12 cellular contexts compared by ENCODE assay signal in genomic region chr19:49430678-49431329, GRCh38. TPM values are rescaled to one million over a fixed set of nuclear protein-coding genes. Genes with fewer than 3 reads are reported as not detected.
DNase-seq lines count a peak whose midpoint lies in the region; ATAC-seq, FAIRE-seq and TF ChIP-seq lines count a peak whose summit lies in the region.
"Had no signal": no experiment of that assay in that cellular context is flagged by ENCODE, and none has a peak within 500 bp of the region (broad histone marks: within the 10 kb centered on the region; RNA-seq: fewer than 3 reads in every experiment).

No MANE protein-coding gene starts in this region.

- H3K4me2 ChIP-seq in H9 (ENCODE audit: insufficient read depth, insufficient read length, low read length) (no peak overlapping the region), mesenchymal stem cell (ENCODE audit: low read length, poor library complexity, severe bottlenecking) (no peak overlapping the region)

- H3K9me3 Mint-ChIP-seq in H9: peaks cover 4 to 5% of the 10 kb centered on the region in 2 experiments; a peak in 4 of 5 replicates
- no peaks in the 10 kb centered on the region for H3K9me3 Mint-ChIP-seq in activated CD4-positive, alpha-beta T cell treated with anti-CD3 and anti-CD28 coated beads, Interleukin-2, amount 10 ng/mL, durations not matched to agents 7 days and 5 days
- peaks cover 0 to 5% (median 0%) of the 10 kb centered on the region in 11 donors for H3K9me3 Mint-ChIP-seq in naive thymus-derived CD4-positive, alpha-beta T cell
- no peaks in the 10 kb centered on the region for H3K9me3 Mint-ChIP-seq in progenitor cell of endocrine pancreas (ENCODE audit: low read depth)
- H3K9me3 Mint-ChIP-seq: activated naive CD8-positive, alpha-beta T cell treated with anti-CD3 and anti-CD28 coated beads, Interleukin-2, amount 10 ng/mL, durations not matched to agents 7 days and 5 days had no signal

- H3K23ac ChIP-seq in H9 (ENCODE audit: insufficient read length, low read depth, low read length) (no peak overlapping the region), mesenchymal stem cell (ENCODE audit: low read length in 2 of 2) (no peak overlapping the region)

- H4K5ac ChIP-seq in H9 (ENCODE audit: insufficient read length, low read depth, low read length): no peak overlapping the region

- H2BK120ac ChIP-seq in H9 (ENCODE audit: low read depth, low read length, poor library complexity, severe bottlenecking): no peak overlapping the region
- no peak overlapping the region for H2BK120ac ChIP-seq in mesenchymal stem cell (ENCODE audit: low read depth, low read length)

- H3T11ph ChIP-seq in H9 (ENCODE audit: low read length): no peak overlapping the region

- no peak overlapping the region for H2AK5ac ChIP-seq in H9 (ENCODE audit: insufficient read length, low read length)
- no peak overlapping the region for H2AK5ac ChIP-seq in mesenchymal stem cell (ENCODE audit: low read length, severe bottlenecking)

- H2BK12ac ChIP-seq in H9 (ENCODE audit: insufficient read length, low read depth, low read length) (no peak overlapping the region), mesenchymal stem cell (ENCODE audit: low read length in 2 of 2) (no peak overlapping the region)

- no peak overlapping the region for H2BK5ac ChIP-seq in H9 (ENCODE audit: insufficient read length, low read length)
- no peak overlapping the region for H2BK5ac ChIP-seq in mesenchymal stem cell (ENCODE audit: low read depth, low read length, poor library complexity, severe bottlenecking)

- H3K9me3 ChIP-seq in H9 (ENCODE audit: control insufficient read depth, low read depth, low read length) (no peaks in the 10 kb centered on the region), mesenchymal stem cell (ENCODE audit: control insufficient read depth, low read length) (no peaks in the 10 kb centered on the region)
- no peaks in the 10 kb centered on the region for H3K9me3 ChIP-seq in naive thymus-derived CD4-positive, alpha-beta T cell (ENCODE audit: control insufficient read depth in 2 of 3, low read length in 3 of 3)

- H3K27ac Mint-ChIP-seq in H9: no peak overlapping the region
- H3K27ac Mint-ChIP-seq in activated CD4-positive, alpha-beta T cell treated with anti-CD3 and anti-CD28 coated beads, Interleukin-2, amount 10 ng/mL, durations not matched to agents 7 days and 5 days: no peak overlapping the region
- peak overlapping the region in 1 of 9 donors; percentile 11 for H3K27ac Mint-ChIP-seq in naive thymus-derived CD4-positive, alpha-beta T cell
- H3K27ac Mint-ChIP-seq in progenitor cell of endocrine pancreas: no peak overlapping the region
- H3K27ac Mint-ChIP-seq: activated naive CD8-positive, alpha-beta T cell treated with anti-CD3 and anti-CD28 coated beads, Interleukin-2, amount 10 ng/mL, durations not matched to agents 7 days and 5 days had no signal

- H3K36me3 Mint-ChIP-seq in H9 (ENCODE audit: insufficient read depth in 1 of 3, low read depth in 3 of 3) (peaks cover 3 to 15% (median 6%) of the 10 kb centered on the region in 3 experiments), progenitor cell of endocrine pancreas (ENCODE audit: insufficient read depth) (no peaks in the 10 kb centered on the region)
- peaks cover 1% of the 10 kb centered on the region for H3K36me3 Mint-ChIP-seq in activated CD4-positive, alpha-beta T cell treated with anti-CD3 and anti-CD28 coated beads, Interleukin-2, amount 10 ng/mL, durations not matched to agents 7 days and 5 days (ENCODE audit: low read depth)
- H3K36me3 Mint-ChIP-seq in naive thymus-derived CD4-positive, alpha-beta T cell: peaks cover 0 to 4% (median 0%) of the 10 kb centered on the region in 5 donors
- H3K36me3 Mint-ChIP-seq: activated naive CD8-positive, alpha-beta T cell treated with anti-CD3 and anti-CD28 coated beads, Interleukin-2, amount 10 ng/mL, durations not matched to agents 7 days and 5 days had no signal

- POLR2A ChIA-PET in activated CD4-positive, alpha-beta T cell treated with anti-CD3 and anti-CD28 coated beads, Interleukin-2, amount 10 ng/mL, durations not matched to agents 7 days and 5 days (lab: Charles Lee): no interaction called here
- POLR2A ChIA-PET in naive thymus-derived CD4-positive, alpha-beta T cell (lab: Charles Lee): interaction anchor here (1.1 to 1.3 kb wide), 2 partner anchors 39 to 96 kb away, joined by 3 read pairs; partner anchors contain the start of gene CD37

- H3K4me3 Mint-ChIP-seq in H9 (peak overlapping the region in 1 of 2 experiments; percentile 53; a peak in 2 of 5 replicates), progenitor cell of endocrine pancreas (ENCODE audit: low read depth) (no peak overlapping the region)
- H3K4me3 Mint-ChIP-seq in activated CD4-positive, alpha-beta T cell treated with anti-CD3 and anti-CD28 coated beads, Interleukin-2, amount 10 ng/mL, durations not matched to agents 7 days and 5 days: no peak overlapping the region
- peak overlapping the region in 3 of 10 donors; percentile 23 to 32 (median 25) for H3K4me3 Mint-ChIP-seq in naive thymus-derived CD4-positive, alpha-beta T cell
- H3K4me3 Mint-ChIP-seq: activated naive CD8-positive, alpha-beta T cell treated with anti-CD3 and anti-CD28 coated beads, Interleukin-2, amount 10 ng/mL, durations not matched to agents 7 days and 5 days had no signal

- no peak overlapping the region for H3K9ac ChIP-seq in H9 (ENCODE audit: extremely low read depth, insufficient read length, low read length)
- no peak overlapping the region for H3K9ac ChIP-seq in mesenchymal stem cell (ENCODE audit: low read length)

- H3K4ac ChIP-seq in H9 (ENCODE audit: low read depth, low read length): no peak overlapping the region
- no peak overlapping the region for H3K4ac ChIP-seq in mesenchymal stem cell (ENCODE audit: low read depth in 1 of 2, low read length in 2 of 2)

- H3K56ac ChIP-seq in H9 (ENCODE audit: insufficient read length, low read depth, low read length): no peak overlapping the region

- peak; percentile 54 for ATAC-seq in naive thymus-derived CD4-positive, alpha-beta T cell

- DNase-seq in Daoy (ENCODE audit: low read depth): peak; percentile 54
- DNase-seq in H9: no peak
- peak; percentile 42 for DNase-seq in activated CD4-positive, alpha-beta T cell treated with anti-CD3 and anti-CD28 coated beads, Interleukin-2, amount 10 ng/mL, durations not matched to agents 7 days and 5 days
- DNase-seq in naive thymus-derived CD4-positive, alpha-beta T cell: no peak
- DNase-seq in progenitor cell of endocrine pancreas (ENCODE audit: low spot score, unreplicated experiment): no peak
- no peak for DNase-seq in GM19239 (ENCODE audit: insufficient read length, low spot score)
- DNase-seq in mesenchymal stem cell: no peak
- DNase-seq: activated naive CD8-positive, alpha-beta T cell treated with anti-CD3 and anti-CD28 coated beads, Interleukin-2, amount 10 ng/mL, durations not matched to agents 7 days and 5 days; KG1 had no signal

- H3K23me2 ChIP-seq in H9 (ENCODE audit: insufficient read length, low read depth, low read length, poor library complexity, severe bottlenecking): peaks cover 20% of the 10 kb centered on the region

- H3K36me3 ChIP-seq in naive thymus-derived CD4-positive, alpha-beta T cell (ENCODE audit: control insufficient read depth in 2 of 3, insufficient read depth in 3 of 3, low read length in 3 of 3): no peaks in the 10 kb centered on the region
- no peaks in the 10 kb centered on the region for H3K36me3 ChIP-seq in mesenchymal stem cell (ENCODE audit: control insufficient read depth in 1 of 2, insufficient read depth in 2 of 2, low read depth in 1 of 2, low read length in 2 of 2)

- H3K4me1 ChIP-seq in H9 (ENCODE audit: insufficient read depth, low read length): no peaks in the 10 kb centered on the region; the same call in 1 of the 2 replicates
- H3K4me1 ChIP-seq in naive thymus-derived CD4-positive, alpha-beta T cell (ENCODE audit: control insufficient read depth in 2 of 2, insufficient read depth in 2 of 2, low read length in 2 of 2): peaks cover 7 to 27% of the 10 kb centered on the region in 2 donors
- peaks cover 10% of the 10 kb centered on the region for H3K4me1 ChIP-seq in mesenchymal stem cell (ENCODE audit: control insufficient read depth, insufficient read depth, low read depth, low read length)

- no CpG with 5 or more reads among the region's 28 CpGs for WGBS in H9 (ENCODE audit: extremely low coverage, insufficient read length, low lambda C conversion rate)
- 84% methylated on average over 26 of the region's 28 CpGs for WGBS in mesenchymal stem cell

- H2BK20ac ChIP-seq in H9 (ENCODE audit: low read depth, low read length, poor library complexity, severe bottlenecking): no peak overlapping the region

- H3K27me3 Mint-ChIP-seq in H9 (ENCODE audit: low read depth) (peaks cover 76% of the 10 kb centered on the region), progenitor cell of endocrine pancreas (peaks cover 86% of the 10 kb centered on the region)
- H3K27me3 Mint-ChIP-seq in activated CD4-positive, alpha-beta T cell treated with anti-CD3 and anti-CD28 coated beads, Interleukin-2, amount 10 ng/mL, durations not matched to agents 7 days and 5 days: peaks cover 85% of the 10 kb centered on the region
- H3K27me3 Mint-ChIP-seq in naive thymus-derived CD4-positive, alpha-beta T cell: peaks cover 79 to 96% (median 85%) of the 10 kb centered on the region in 5 donors

- H4K20me1 ChIP-seq in H9 (ENCODE audit: control insufficient read depth, insufficient read depth, insufficient read length): no peaks in the 10 kb centered on the region

- no peaks in the 10 kb centered on the region for H3K79me2 ChIP-seq in H9 (ENCODE audit: insufficient read depth, low read length)

- no peak overlapping the region for H3K27ac ChIP-seq in H9 (ENCODE audit: insufficient read length, low read depth, low read length)
- no peak overlapping the region for H3K27ac ChIP-seq in naive thymus-derived CD4-positive, alpha-beta T cell (ENCODE audit: low read depth, low read length)
- no peak overlapping the region for H3K27ac ChIP-seq in mesenchymal stem cell (ENCODE audit: low read length, poor library complexity, severe bottlenecking)

- TF ChIP-seq CTCF in H9 (conservative IDR thresholded peaks at IDR 0.05) (peak; percentile 58), progenitor cell of endocrine pancreas (IDR thresholded peaks at IDR 0.05; ENCODE audit: unreplicated experiment) (no peak)

- H3K4me1 Mint-ChIP-seq in H9 (peaks cover 41 to 78% of the 10 kb centered on the region in 2 experiments), progenitor cell of endocrine pancreas (ENCODE audit: low read depth) (peaks cover 8% of the 10 kb centered on the region)
- H3K4me1 Mint-ChIP-seq in activated CD4-positive, alpha-beta T cell treated with anti-CD3 and anti-CD28 coated beads, Interleukin-2, amount 10 ng/mL, durations not matched to agents 7 days and 5 days: peaks cover 50% of the 10 kb centered on the region
- H3K4me1 Mint-ChIP-seq in naive thymus-derived CD4-positive, alpha-beta T cell: peaks cover 33 to 53% (median 39%) of the 10 kb centered on the region in 7 donors

- no peak for FAIRE-seq in GM19239 (lab: Jason Lieb, UNC)
- FAIRE-seq: frontal cortex, GM18507 had no signal

- H4K8ac ChIP-seq in H9 (replicated peaks; ENCODE audit: insufficient read length, low read depth, low read length) (no peak overlapping the region), mesenchymal stem cell (ENCODE audit: low read length) (no peak overlapping the region)

- no peak overlapping the region for H4K91ac ChIP-seq in H9 (ENCODE audit: insufficient read length, low read depth, low read length)
- no peak overlapping the region for H4K91ac ChIP-seq in mesenchymal stem cell (ENCODE audit: low read length)

- H3K4me3 ChIP-seq in naive thymus-derived CD4-positive, alpha-beta T cell (ENCODE audit: low read length): no peak overlapping the region
- H3K4me3 ChIP-seq in mesenchymal stem cell (ENCODE audit: insufficient read depth in 1 of 2, low read depth in 1 of 2, low read length in 2 of 2): no peak overlapping the region

- CTCF ChIA-PET in activated CD4-positive, alpha-beta T cell treated with anti-CD3 and anti-CD28 coated beads, Interleukin-2, amount 10 ng/mL, durations not matched to agents 7 days and 5 days (lab: Charles Lee): interaction anchor here (0.6 to 0.9 kb wide), 2 partner anchors 39 to 1083 kb away, joined by 3 read pairs; partner anchors contain the start of gene ASPDH
- CTCF ChIA-PET in naive thymus-derived CD4-positive, alpha-beta T cell (lab: Charles Lee): no interaction called here

- H3K27me3 ChIP-seq in H9 (ENCODE audit: insufficient read depth, low read length): peaks cover 2% of the 10 kb centered on the region; the same call in 1 of the 2 replicates
- H3K27me3 ChIP-seq in naive thymus-derived CD4-positive, alpha-beta T cell (ENCODE audit: control insufficient read depth in 2 of 2, insufficient read depth in 2 of 2, low read length in 2 of 2): peaks cover 15 to 53% of the 10 kb centered on the region in 2 donors
- H3K27me3 ChIP-seq in mesenchymal stem cell (ENCODE audit: control insufficient read depth in 1 of 2, insufficient read depth in 1 of 2, low read length in 2 of 2): peaks cover 64 to 77% of the 10 kb centered on the region in 2 experiments

- H3K18ac ChIP-seq in H9 (ENCODE audit: insufficient read length, low read depth, low read length): no peak overlapping the region
- no peak overlapping the region for H3K18ac ChIP-seq in mesenchymal stem cell (ENCODE audit: low read depth in 1 of 2, low read length in 2 of 2)

- H3K14ac ChIP-seq in H9 (ENCODE audit: insufficient read depth, low read length): no peak overlapping the region
- no peak overlapping the region for H3K14ac ChIP-seq in mesenchymal stem cell (ENCODE audit: low read length in 2 of 2)

- H2BK15ac ChIP-seq in H9 (ENCODE audit: low read depth, low read length): no peak overlapping the region
- H2BK15ac ChIP-seq in mesenchymal stem cell (ENCODE audit: low read depth, poor library complexity, severe bottlenecking): no peak overlapping the region

- intact Hi-C loops in naive thymus-derived CD4-positive, alpha-beta T cell (cut with micrococcal nuclease): loop anchor here (1.0 kb wide), 1 partner anchor 39 kb away; no protein-coding TSS in a partner anchor

- no peak overlapping the region for H2AFZ ChIP-seq in H9 (ENCODE audit: low read length)
- H2AFZ ChIP-seq in mesenchymal stem cell (ENCODE audit: low read depth, low read length): no peak overlapping the region

- H3K79me1 ChIP-seq in H9 (ENCODE audit: insufficient read depth, low read depth, low read length, poor library complexity, severe bottlenecking) (no peaks in the 10 kb centered on the region), mesenchymal stem cell (replicated peaks; ENCODE audit: low read length, poor library complexity, severe bottlenecking) (no peaks in the 10 kb centered on the region)

RNA-seq across cellular contexts. Expression of gene GFY, which starts 5.6 kb away (rescaled TPM):
- total RNA-seq in Daoy (2014; rRNA removed; shearing (Covaris generic)): not detected in 2 replicates
- total RNA-seq in H9 (2021) (1.1 and 1.3 TPM in 2 replicates), progenitor cell of endocrine pancreas (not detected in 2 replicates)
- total RNA-seq in activated CD4-positive, alpha-beta T cell treated with anti-CD3 and anti-CD28 coated beads, Interleukin-2, amount 10 ng/mL, durations not matched to agents 7 days and 5 days: not detected
- not detected for total RNA-seq in naive thymus-derived CD4-positive, alpha-beta T cell
- not detected for polyA plus RNA-seq in naive thymus-derived CD4-positive, alpha-beta T cell
- polyA plus RNA-seq in mesenchymal stem cell (2013, experiment 1 of 2): not detected
- not detected for polyA plus RNA-seq in mesenchymal stem cell (2013, experiment 2 of 2)
- total RNA-seq: activated naive CD8-positive, alpha-beta T cell treated with anti-CD3 and anti-CD28 coated beads, Interleukin-2, amount 10 ng/mL, durations not matched to agents 7 days and 5 days; frontal cortex; naive thymus-derived CD8-positive, alpha-beta T cell had no signal
- polyA plus RNA-seq: naive thymus-derived CD8-positive, alpha-beta T cell had no signal

RNA-seq across cellular contexts. Expression of gene PTH2, which starts 7.6 kb away (rescaled TPM):
- not detected in 2 replicates for total RNA-seq in Daoy (2014; rRNA removed; shearing (Covaris generic))
- 0.92 and 0.96 TPM in 2 replicates for total RNA-seq in H9 (2021)
- total RNA-seq in activated CD4-positive, alpha-beta T cell treated with anti-CD3 and anti-CD28 coated beads, Interleukin-2, amount 10 ng/mL, durations not matched to agents 7 days and 5 days: 1 to 10 TPM in 1 of 2 experiments, under 1 TPM in 1; 0.52 to 1.2 TPM
- total RNA-seq in naive thymus-derived CD4-positive, alpha-beta T cell: not detected
- polyA plus RNA-seq in naive thymus-derived CD4-positive, alpha-beta T cell: not detected
- not detected in 2 replicates for total RNA-seq in progenitor cell of endocrine pancreas
- not detected for polyA plus RNA-seq in mesenchymal stem cell (2013, experiment 1 of 2)
- not detected for polyA plus RNA-seq in mesenchymal stem cell (2013, experiment 2 of 2)
- total RNA-seq: activated naive CD8-positive, alpha-beta T cell treated with anti-CD3 and anti-CD28 coated beads, Interleukin-2, amount 10 ng/mL, durations not matched to agents 7 days and 5 days; frontal cortex; naive thymus-derived CD8-positive, alpha-beta T cell had no signal
- polyA plus RNA-seq: naive thymus-derived CD8-positive, alpha-beta T cell had no signal

RNA-seq across cellular contexts. Expression of gene SLC17A7, which starts 10.5 kb away (rescaled TPM):
- total RNA-seq in Daoy (2014; rRNA removed; shearing (Covaris generic)): not detected in 2 replicates
- total RNA-seq in H9 (2021) (1.1 and 1.3 TPM in 2 replicates), progenitor cell of endocrine pancreas (0.29 TPM in 2 replicates)
- total RNA-seq in activated CD4-positive, alpha-beta T cell treated with anti-CD3 and anti-CD28 coated beads, Interleukin-2, amount 10 ng/mL, durations not matched to agents 7 days and 5 days: under 1 TPM; 0.15 to 0.25 TPM
- total RNA-seq in naive thymus-derived CD4-positive, alpha-beta T cell: under 1 TPM in 2 of 5 experiments, not detected in 3; 0.12 to 0.22 TPM
- not detected for polyA plus RNA-seq in naive thymus-derived CD4-positive, alpha-beta T cell
- polyA plus RNA-seq in mesenchymal stem cell (2013, experiment 1 of 2): 0.66 TPM
- 0.63 TPM for polyA plus RNA-seq in mesenchymal stem cell (2013, experiment 2 of 2)
- polyA plus RNA-seq: naive thymus-derived CD8-positive, alpha-beta T cell had no signal

RNA-seq across cellular contexts. Expression of gene PIH1D1, which starts 20.8 kb away (rescaled TPM):
- 146 and 200 TPM in 2 replicates for total RNA-seq in Daoy (2014; rRNA removed; shearing (Covaris generic))
- 166 and 171 TPM in 2 replicates for total RNA-seq in H9 (2021)
- 100 to 1,000 TPM; 146 to 176 TPM for total RNA-seq in activated CD4-positive, alpha-beta T cell treated with anti-CD3 and anti-CD28 coated beads, Interleukin-2, amount 10 ng/mL, durations not matched to agents 7 days and 5 days
- 100 to 1,000 TPM; 136 to 183 (median 159) TPM for total RNA-seq in naive thymus-derived CD4-positive, alpha-beta T cell
- polyA plus RNA-seq in naive thymus-derived CD4-positive, alpha-beta T cell: 10 to 100 TPM; 62.7 to 91.8 TPM
- 125 TPM in 2 replicates for total RNA-seq in progenitor cell of endocrine pancreas
- 54.8 TPM for polyA plus RNA-seq in mesenchymal stem cell (2013, experiment 1 of 2)
- 53.7 TPM for polyA plus RNA-seq in mesenchymal stem cell (2013, experiment 2 of 2)

RNA-seq across cellular contexts. Expression of gene ALDH16A1, which starts 22.2 kb away (rescaled TPM):
- total RNA-seq in Daoy (2014; rRNA removed; shearing (Covaris generic)): 50.5 and 86.2 TPM in 2 replicates
- 51.7 and 54.4 TPM in 2 replicates for total RNA-seq in H9 (2021)
- total RNA-seq in activated CD4-positive, alpha-beta T cell treated with anti-CD3 and anti-CD28 coated beads, Interleukin-2, amount 10 ng/mL, durations not matched to agents 7 days and 5 days: 10 to 100 TPM; 49.2 to 60.4 TPM
- 10 to 100 TPM; 27.6 to 38.1 (median 33.3) TPM for total RNA-seq in naive thymus-derived CD4-positive, alpha-beta T cell
- 10 to 100 TPM; 28.3 to 37.8 TPM for polyA plus RNA-seq in naive thymus-derived CD4-positive, alpha-beta T cell
- total RNA-seq in progenitor cell of endocrine pancreas: 44.2 and 46.0 TPM in 2 replicates
- polyA plus RNA-seq in mesenchymal stem cell (2013, experiment 1 of 2): 7.6 TPM
- 6.8 TPM for polyA plus RNA-seq in mesenchymal stem cell (2013, experiment 2 of 2)

Comparison
In these comparisons a context has a peak if more than half of its experiments do, and no peak if none do; other contexts are left out.
1. DNase-seq: peak in Daoy (single experiment) and activated CD4-positive, alpha-beta T cell treated with anti-CD3 and anti-CD28 coated beads, Interleukin-2, amount 10 ng/mL, durations not matched to agents 7 days and 5 days (single experiment); none in H9 (single experiment), naive thymus-derived CD4-positive, alpha-beta T cell (0 of 9), progenitor cell of endocrine pancreas (single experiment), GM19239 (single experiment) and mesenchymal stem cell (single experiment).